ENCODE assay signal across 32 cellular contexts in the genomic region with DNA sequence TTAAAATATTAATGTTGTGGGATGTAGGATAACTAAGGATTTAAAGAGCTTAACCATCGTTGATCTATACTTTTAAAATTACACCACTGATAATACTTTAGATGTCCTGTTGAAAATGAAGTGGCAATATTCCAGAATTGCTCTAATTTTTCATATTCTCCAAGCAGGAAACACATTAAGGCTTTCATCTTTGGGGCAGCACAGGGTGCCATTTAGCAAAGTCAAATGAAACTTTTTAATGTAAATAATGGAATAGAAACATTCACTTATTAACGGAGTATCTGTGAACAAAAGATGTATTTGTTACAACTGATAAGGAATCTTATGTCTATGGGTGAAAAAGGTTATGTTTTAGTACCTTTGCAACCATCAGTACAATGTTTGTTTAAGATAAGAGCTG.
"Had no signal": no experiment of that assay in that cellular context is flagged by ENCODE, and none has a peak within 500 bp of the region (broad histone marks: within the 10 kb centered on the region; RNA-seq: fewer than 3 reads in every experiment).

No MANE protein-coding gene starts in this region.

- H3K4me3 ChIP-seq: adrenal gland, body of pancreas, breast epithelium had no signal

- H3K27ac ChIP-seq: adrenal gland, body of pancreas, brain microvascular endothelial cell, breast epithelium, VCaP had no signal

- DNase-seq: activated B cell treated with CpG ODN at 0.5 μM for 24 hours; activated CD4-positive, alpha-beta memory T cell treated with anti-CD3 and anti-CD28 coated beads for 36 hours; activated CD4-positive, alpha-beta T cell treated with anti-CD3 and anti-CD28 coated beads for 4 hours; activated CD4-positive, alpha-beta T cell treated with anti-CD3 and anti-CD28 coated beads, Interleukin-2, amount 10 ng/mL, durations not matched to agents 24 days and 14 days; activated CD4-positive, alpha-beta T cell treated with anti-CD3 and anti-CD28 coated beads, Interleukin-2, amount 50 U/mL, for 1 hour; activated CD4-positive, alpha-beta T cell treated with anti-CD3 and anti-CD28 coated beads, Interleukin-2, amount 50 U/mL, for 4 hours; activated CD4-positive, CD25-positive, alpha-beta regulatory T cell treated with anti-CD3 and anti-CD28 coated beads, Interleukin-2, amount 50 U/mL, for 72 hours; activated CD8-positive, alpha-beta memory T cell treated with anti-CD3 and anti-CD28 coated beads, Interleukin-2, amount 50 U/mL, for 4 hours; activated CD8-positive, alpha-beta T cell treated with anti-CD3 and anti-CD28 coated beads for 36 hours; activated effector memory CD4-positive, alpha-beta T cell treated with anti-CD3 and anti-CD28 coated beads, Interleukin-2, amount 50 U/mL, for 16 hours; activated gamma-delta T cell treated with Interleukin-2 at 50 U/mL for 16 hours; activated naive CD4-positive, alpha-beta T cell; activated naive CD4-positive, alpha-beta T cell treated with anti-CD3 and anti-CD28 coated beads for 36 hours; activated naive CD4-positive, alpha-beta T cell treated with anti-CD3 and anti-CD28 coated beads, Interleukin-2, amount 50 U/mL, for 16 hours; activated naive CD8-positive, alpha-beta T cell treated with anti-CD3 and anti-CD28 coated beads for 36 hours; activated T-cell treated with anti-CD3 and anti-CD28 coated beads for 4 hours; activated T-cell treated with anti-CD3 and anti-CD28 coated beads, Interleukin-2, amount 50 U/mL, for 1 hour; activated T-cell treated with anti-CD3 and anti-CD28 coated beads, Interleukin-2, amount 50 U/mL, for 4 hours; activated T-cell treated with anti-CD3 and anti-CD28 coated beads, Interleukin-2, amount 50 U/mL, for 72 hours; adrenal gland; amniotic stem cell; aorta; body of pancreas; brain microvascular endothelial cell; central memory CD4-positive, alpha-beta T cell; T-helper 2 cell; T-helper 9 cell had no signal

- H3K27me3 ChIP-seq: adrenal gland, body of pancreas, brain microvascular endothelial cell, breast epithelium had no signal

- H3K36me3 ChIP-seq: adrenal gland, brain microvascular endothelial cell, breast epithelium had no signal

- FAIRE-seq: astrocyte had no signal

- H3K9me3 ChIP-seq: adrenal gland, body of pancreas, breast epithelium had no signal

- ATAC-seq: activated CD8-positive, alpha-beta T cell treated with anti-CD3 and anti-CD28 coated beads for 36 hours; activated naive CD4-positive, alpha-beta T cell treated with anti-CD3 and anti-CD28 coated beads, Interleukin-2, amount 50 U/mL, for 72 hours; activated T-cell treated with anti-CD3 and anti-CD28 coated beads, Interleukin-2, amount 50 U/mL, for 4 hours; activated T-cell treated with anti-CD3 and anti-CD28 coated beads, Interleukin-2, amount 50 U/mL, for 72 hours; activated T-helper 17 cell treated with anti-CD3 and anti-CD28 coated beads, Interleukin-2, amount 50 U/mL, for 72 hours; body of pancreas had no signal

- H3K4me1 ChIP-seq: adrenal gland, body of pancreas, breast epithelium had no signal
